In the genomic region with DNA sequence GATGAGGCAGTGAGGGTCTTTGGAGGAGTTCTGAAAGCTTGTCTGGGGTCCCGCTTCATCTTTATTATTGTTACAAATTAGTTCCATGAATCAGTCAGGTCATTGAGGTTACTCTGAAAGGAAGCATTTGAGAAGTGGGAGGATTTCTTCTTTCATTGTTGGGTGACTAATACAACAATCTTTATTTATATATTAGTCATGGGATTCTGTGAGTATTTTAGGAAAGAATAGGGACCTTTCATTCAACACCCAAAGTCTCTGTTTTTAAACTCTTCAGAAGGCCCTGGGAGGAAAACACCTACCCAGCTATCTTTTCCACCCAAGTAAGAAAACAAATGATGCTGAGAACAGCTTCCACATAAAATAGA, we compare ENCODE assay signal across 1 cellular context.
TF ChIP-seq lines count a peak whose summit lies in the region.

No MANE protein-coding gene starts in this region.

TF ChIP-seq in H1, 55 proteins besides CTCF, POLR2A, EP300 and RAD21 (continued from another document):
- TF ChIP-seq, protein P1, sequence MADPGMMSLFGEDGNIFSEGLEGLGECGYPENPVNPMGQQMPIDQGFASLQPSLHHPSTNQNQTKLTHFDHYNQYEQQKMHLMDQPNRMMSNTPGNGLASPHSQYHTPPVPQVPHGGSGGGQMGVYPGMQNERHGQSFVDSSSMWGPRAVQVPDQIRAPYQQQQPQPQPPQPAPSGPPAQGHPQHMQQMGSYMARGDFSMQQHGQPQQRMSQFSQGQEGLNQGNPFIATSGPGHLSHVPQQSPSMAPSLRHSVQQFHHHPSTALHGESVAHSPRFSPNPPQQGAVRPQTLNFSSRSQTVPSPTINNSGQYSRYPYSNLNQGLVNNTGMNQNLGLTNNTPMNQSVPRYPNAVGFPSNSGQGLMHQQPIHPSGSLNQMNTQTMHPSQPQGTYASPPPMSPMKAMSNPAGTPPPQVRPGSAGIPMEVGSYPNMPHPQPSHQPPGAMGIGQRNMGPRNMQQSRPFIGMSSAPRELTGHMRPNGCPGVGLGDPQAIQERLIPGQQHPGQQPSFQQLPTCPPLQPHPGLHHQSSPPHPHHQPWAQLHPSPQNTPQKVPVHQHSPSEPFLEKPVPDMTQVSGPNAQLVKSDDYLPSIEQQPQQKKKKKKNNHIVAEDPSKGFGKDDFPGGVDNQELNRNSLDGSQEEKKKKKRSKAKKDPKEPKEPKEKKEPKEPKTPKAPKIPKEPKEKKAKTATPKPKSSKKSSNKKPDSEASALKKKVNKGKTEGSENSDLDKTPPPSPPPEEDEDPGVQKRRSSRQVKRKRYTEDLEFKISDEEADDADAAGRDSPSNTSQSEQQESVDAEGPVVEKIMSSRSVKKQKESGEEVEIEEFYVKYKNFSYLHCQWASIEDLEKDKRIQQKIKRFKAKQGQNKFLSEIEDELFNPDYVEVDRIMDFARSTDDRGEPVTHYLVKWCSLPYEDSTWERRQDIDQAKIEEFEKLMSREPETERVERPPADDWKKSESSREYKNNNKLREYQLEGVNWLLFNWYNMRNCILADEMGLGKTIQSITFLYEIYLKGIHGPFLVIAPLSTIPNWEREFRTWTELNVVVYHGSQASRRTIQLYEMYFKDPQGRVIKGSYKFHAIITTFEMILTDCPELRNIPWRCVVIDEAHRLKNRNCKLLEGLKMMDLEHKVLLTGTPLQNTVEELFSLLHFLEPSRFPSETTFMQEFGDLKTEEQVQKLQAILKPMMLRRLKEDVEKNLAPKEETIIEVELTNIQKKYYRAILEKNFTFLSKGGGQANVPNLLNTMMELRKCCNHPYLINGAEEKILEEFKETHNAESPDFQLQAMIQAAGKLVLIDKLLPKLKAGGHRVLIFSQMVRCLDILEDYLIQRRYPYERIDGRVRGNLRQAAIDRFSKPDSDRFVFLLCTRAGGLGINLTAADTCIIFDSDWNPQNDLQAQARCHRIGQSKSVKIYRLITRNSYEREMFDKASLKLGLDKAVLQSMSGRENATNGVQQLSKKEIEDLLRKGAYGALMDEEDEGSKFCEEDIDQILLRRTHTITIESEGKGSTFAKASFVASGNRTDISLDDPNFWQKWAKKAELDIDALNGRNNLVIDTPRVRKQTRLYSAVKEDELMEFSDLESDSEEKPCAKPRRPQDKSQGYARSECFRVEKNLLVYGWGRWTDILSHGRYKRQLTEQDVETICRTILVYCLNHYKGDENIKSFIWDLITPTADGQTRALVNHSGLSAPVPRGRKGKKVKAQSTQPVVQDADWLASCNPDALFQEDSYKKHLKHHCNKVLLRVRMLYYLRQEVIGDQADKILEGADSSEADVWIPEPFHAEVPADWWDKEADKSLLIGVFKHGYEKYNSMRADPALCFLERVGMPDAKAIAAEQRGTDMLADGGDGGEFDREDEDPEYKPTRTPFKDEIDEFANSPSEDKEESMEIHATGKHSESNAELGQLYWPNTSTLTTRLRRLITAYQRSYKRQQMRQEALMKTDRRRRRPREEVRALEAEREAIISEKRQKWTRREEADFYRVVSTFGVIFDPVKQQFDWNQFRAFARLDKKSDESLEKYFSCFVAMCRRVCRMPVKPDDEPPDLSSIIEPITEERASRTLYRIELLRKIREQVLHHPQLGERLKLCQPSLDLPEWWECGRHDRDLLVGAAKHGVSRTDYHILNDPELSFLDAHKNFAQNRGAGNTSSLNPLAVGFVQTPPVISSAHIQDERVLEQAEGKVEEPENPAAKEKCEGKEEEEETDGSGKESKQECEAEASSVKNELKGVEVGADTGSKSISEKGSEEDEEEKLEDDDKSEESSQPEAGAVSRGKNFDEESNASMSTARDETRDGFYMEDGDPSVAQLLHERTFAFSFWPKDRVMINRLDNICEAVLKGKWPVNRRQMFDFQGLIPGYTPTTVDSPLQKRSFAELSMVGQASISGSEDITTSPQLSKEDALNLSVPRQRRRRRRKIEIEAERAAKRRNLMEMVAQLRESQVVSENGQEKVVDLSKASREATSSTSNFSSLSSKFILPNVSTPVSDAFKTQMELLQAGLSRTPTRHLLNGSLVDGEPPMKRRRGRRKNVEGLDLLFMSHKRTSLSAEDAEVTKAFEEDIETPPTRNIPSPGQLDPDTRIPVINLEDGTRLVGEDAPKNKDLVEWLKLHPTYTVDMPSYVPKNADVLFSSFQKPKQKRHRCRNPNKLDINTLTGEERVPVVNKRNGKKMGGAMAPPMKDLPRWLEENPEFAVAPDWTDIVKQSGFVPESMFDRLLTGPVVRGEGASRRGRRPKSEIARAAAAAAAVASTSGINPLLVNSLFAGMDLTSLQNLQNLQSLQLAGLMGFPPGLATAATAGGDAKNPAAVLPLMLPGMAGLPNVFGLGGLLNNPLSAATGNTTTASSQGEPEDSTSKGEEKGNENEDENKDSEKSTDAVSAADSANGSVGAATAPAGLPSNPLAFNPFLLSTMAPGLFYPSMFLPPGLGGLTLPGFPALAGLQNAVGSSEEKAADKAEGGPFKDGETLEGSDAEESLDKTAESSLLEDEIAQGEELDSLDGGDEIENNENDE (IDR thresholded peaks at IDR 0.05; ENCODE audit: insufficient replicate concordance, low read length), result no peak
- TF ChIP-seq BRCA1 (IDR thresholded peaks at IDR 0.05; ENCODE audit: low read depth, low read length), result no peak
